Comparison of ENCODE assay signal across 1 cellular context in the genomic region with DNA sequence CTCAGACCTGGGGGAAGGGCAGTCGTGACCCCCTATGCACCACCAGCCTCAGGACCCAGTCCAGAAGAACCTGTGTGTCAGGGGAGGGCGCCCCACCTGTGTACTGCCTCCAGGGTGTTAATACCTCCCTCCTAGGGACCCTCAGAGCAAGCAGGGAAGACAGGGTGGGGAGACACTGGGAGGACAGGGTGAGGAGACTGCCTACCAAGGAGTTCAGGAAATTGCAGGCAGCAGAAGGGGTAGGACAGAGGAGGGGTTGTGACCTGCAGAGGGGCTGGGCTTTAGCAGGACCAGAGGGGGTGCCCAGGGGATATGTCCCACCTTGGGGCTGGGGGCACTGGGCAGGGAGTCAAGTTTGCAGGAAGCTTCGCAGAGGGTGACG.
A peak's percentile ranks its signal among the peaks of the same experiment; 100 is the strongest.
TF ChIP-seq lines count a peak whose summit lies in the region.

No MANE protein-coding gene starts in this region.

TF ChIP-seq in K562, 482 proteins besides CTCF, POLR2A, EP300 and RAD21:
- TF ChIP-seq NFXL1 (CRISPR knock-in tag; IDR thresholded peaks at IDR 0.05): no peak
- peak; percentile 52 for TF ChIP-seq KDM5B (IDR thresholded peaks at IDR 0.05; ENCODE audit: insufficient replicate concordance, low read depth, low read length)
- TF ChIP-seq POLR2AphosphoS2 (IDR thresholded peaks at IDR 0.05; ENCODE audit: low read length): 0 out of 2 replicates have a peak, but pooled peaks have one; percentile 22
TF ChIP-seq in K562: peak in this region for 2.
